In genomic region chr19:14432817-14433453, GRCh38 we compare ENCODE assay signal across 8 cellular contexts. TPM values are rescaled to one million over a fixed set of nuclear protein-coding genes. Genes with fewer than 3 reads are reported as not detected.
A peak's percentile ranks its signal among the peaks of the same experiment; 100 is the strongest.
DNase-seq lines count a peak whose midpoint lies in the region; FAIRE-seq and TF ChIP-seq lines count a peak whose summit lies in the region.

PKN1 (plus strand) TSS chr19:14433306; CDS start chr19:14433522, 216 bp downstream.

- no peaks in the 10 kb centered on the region for H3K79me2 ChIP-seq in keratinocyte (ENCODE audit: control insufficient read depth, insufficient read depth, low read length)

- H3K9ac ChIP-seq in keratinocyte (ENCODE audit: control insufficient read depth, extremely low read depth, insufficient read depth, low read length), result no peak within 1 kb of the TSS

- H3K27ac ChIP-seq in keratinocyte (ENCODE audit: control insufficient read depth, insufficient read depth, low read length) (no peak within 1 kb of the TSS), small intestine (ENCODE audit: low read depth in 1 of 2, low read length in 1 of 2) (peak within 1 kb of the TSS; percentile 36 to 59)

- H3K4me1 Mint-ChIP-seq in T-helper 2 cell treated with Interferon-gamma antibody and Interleukin-4, amounts not matched to agents 5 μg/mL and 100 μg/mL, for 36 hours (ENCODE audit: low read depth), result peaks cover 21% of the 10 kb centered on the region

- no peak for FAIRE-seq in keratinocyte (lab: Jason Lieb, UNC)
- no peak for FAIRE-seq in small intestine (lab: Jason Lieb, UNC)

- TF ChIP-seq CTCF in cardiac fibroblast (IDR thresholded peaks at IDR 0.05; ENCODE audit: low read depth, low read length) (no peak), keratinocyte (optimal IDR thresholded peaks at IDR 0.05 in 1 of 3, IDR thresholded peaks at IDR 0.05 in 1 of 3, conservative IDR thresholded peaks at IDR 0.05 in 1 of 3; ENCODE audit: extremely low read depth in 1 of 3, insufficient read depth in 2 of 3, low read length in 3 of 3) (no peak)

- no peaks in the 10 kb centered on the region for H4K20me1 ChIP-seq in keratinocyte (ENCODE audit: control insufficient read depth, extremely low read depth, insufficient read depth, low read length)

- H3K9me3 Mint-ChIP-seq in T-helper 2 cell treated with Interferon-gamma antibody and Interleukin-4, amounts not matched to agents 5 μg/mL and 100 μg/mL, for 36 hours, result no peaks in the 10 kb centered on the region

- H3K36me3 ChIP-seq in keratinocyte (ENCODE audit: control insufficient read depth in 2 of 2, extremely low read depth in 1 of 2, insufficient read depth in 2 of 2, low read length in 2 of 2) (no peaks in the 10 kb centered on the region), small intestine (ENCODE audit: control insufficient read depth in 2 of 2, insufficient read depth in 2 of 2, low read length in 2 of 2) (no peaks in the 10 kb centered on the region)

- WGBS in small intestine, 3 donors, result 2 to 5% (median 3%) methylated on average over 34 to 70 of the region's 70 CpGs

- peak within 1 kb of the TSS; percentile 27 for H3K4me2 ChIP-seq in keratinocyte (ENCODE audit: control insufficient read depth, extremely low read depth, insufficient read depth, low read depth, low read length)

- H3K36me3 Mint-ChIP-seq in T-helper 2 cell treated with Interferon-gamma antibody and Interleukin-4, amounts not matched to agents 5 μg/mL and 100 μg/mL, for 36 hours (ENCODE audit: low read depth), result peaks cover 8% of the 10 kb centered on the region

- peak within 1 kb of the TSS; percentile 75 for H3K4me3 ChIP-seq in Jurkat, Clone E6-1 (ENCODE audit: low read length)
- peak within 1 kb of the TSS; percentile 76 to 80 for H3K4me3 ChIP-seq in cardiac fibroblast (replicated peaks in 1 of 2; ENCODE audit: low read depth in 2 of 2, low read length in 2 of 2)
- H3K4me3 ChIP-seq in keratinocyte (ENCODE audit: control insufficient read depth in 2 of 3, extremely low read depth in 1 of 3, insufficient read depth in 2 of 3, low read depth in 1 of 3, low read length in 3 of 3), result peak within 1 kb of the TSS; percentile 13 to 44 (median 26)
- H3K4me3 ChIP-seq in small intestine (ENCODE audit: low read depth in 1 of 2, low read length in 2 of 2), result peak within 1 kb of the TSS; percentile 77 to 81

- H3K9me1 ChIP-seq in keratinocyte (ENCODE audit: control insufficient read depth, extremely low read depth, insufficient read depth, low read length), result no peaks in the 10 kb centered on the region

- H3K27me3 Mint-ChIP-seq in T-helper 2 cell treated with Interferon-gamma antibody and Interleukin-4, amounts not matched to agents 5 μg/mL and 100 μg/mL, for 36 hours (ENCODE audit: low read depth), result peaks cover 7% of the 10 kb centered on the region

- H3K4me1 ChIP-seq in keratinocyte (ENCODE audit: control insufficient read depth, extremely low read depth, insufficient read depth, low read length) (no peaks in the 10 kb centered on the region), small intestine (ENCODE audit: control insufficient read depth in 2 of 2, insufficient read depth in 1 of 2, low read depth in 1 of 2, low read length in 1 of 2) (no peaks in the 10 kb centered on the region)

- dilution Hi-C loops in keratinocyte (cut with MboI; ENCODE audit: extremely low pct_ligation_motif_present, low sequenced_read_pairs), result no loop called here

- peak within 1 kb of the TSS; percentile 88 for H3K27ac Mint-ChIP-seq in T-helper 2 cell treated with Interferon-gamma antibody and Interleukin-4, amounts not matched to agents 5 μg/mL and 100 μg/mL, for 36 hours

- H2AFZ ChIP-seq in keratinocyte (ENCODE audit: control insufficient read depth, low read length), result no peak within 1 kb of the TSS

- H3K27me3 ChIP-seq in keratinocyte (ENCODE audit: control insufficient read depth, extremely low read depth, insufficient read depth, low read length) (peaks cover 23% of the 10 kb centered on the region), small intestine (ENCODE audit: control insufficient read depth in 2 of 2, insufficient read depth in 2 of 2, low read length in 2 of 2) (no peaks in the 10 kb centered on the region)

- peak within 1 kb of the TSS; percentile 87 for H3K4me3 Mint-ChIP-seq in T-helper 2 cell treated with Interferon-gamma antibody and Interleukin-4, amounts not matched to agents 5 μg/mL and 100 μg/mL, for 36 hours

- H3K9me3 ChIP-seq in keratinocyte (ENCODE audit: control insufficient read depth, low read depth, low read length) (no peaks in the 10 kb centered on the region), small intestine (ENCODE audit: control insufficient read depth, low read depth) (no peaks in the 10 kb centered on the region)

- DNase-seq in NCI-H524 (lab: John Stamatoyannopoulos, UW), result peak; percentile 33 to 68
- DNase-seq in NCI-H524 treated with DMSO at 0.1 percent for 48 hours (lab: John Stamatoyannopoulos, UW), result no peak
- no peak for DNase-seq in Jurkat, Clone E6-1 (ENCODE audit: low read depth, low spot score)
- peak; percentile 62 for DNase-seq in T-helper 2 cell treated with Interferon-gamma antibody and Interleukin-4, amounts not matched to agents 5 μg/mL and 100 μg/mL, for 36 hours (ENCODE audit: low spot score)
- DNase-seq in cardiac fibroblast (ENCODE audit: low read depth in 2 of 2), result peak in 1 of 2 donors; percentile 50
- no peak for DNase-seq in keratinocyte (ENCODE audit: low read depth, low spot score)
- no peak for DNase-seq in small intestine
- DNase-seq in NK-92 (lab: John Stamatoyannopoulos, UW; ENCODE audit: unreplicated experiment), result no peak

RNA-seq across cellular contexts. Expression of gene PKN1, which starts in this region (rescaled TPM):
- 152 TPM for polyA plus RNA-seq in Jurkat, Clone E6-1 (2012; ENCODE audit: insufficient read depth, insufficient read length)
- 0.62 to 1.1 TPM (median 0.79 TPM) in 3 replicates for polyA plus RNA-seq in keratinocyte
- polyA plus RNA-seq in keratinocyte (2011; ENCODE audit: low read depth), result 3.2 TPM
- polyA plus RNA-seq in keratinocyte (2011; cell fraction: cytosol; rRNA removed), result 0.55 and 1.1 TPM in 2 replicates
- polyA plus RNA-seq in keratinocyte (2011; cell fraction: nucleus; rRNA removed), result 0.62 and 1.0 TPM in 2 replicates
- polyA plus RNA-seq in keratinocyte (2012; ENCODE audit: low replicate concordance), result 1.8 and 2.2 TPM in 2 replicates
- 1.9 to 5.7 TPM (median 3.1 TPM) in 3 replicates for polyA minus RNA-seq in keratinocyte
- 3.8 TPM for polyA minus RNA-seq in keratinocyte (2011; cell fraction: cytosol; rRNA and poly(A)+ RNA removed)
- 0.95 and 1.2 TPM in 2 replicates for polyA minus RNA-seq in keratinocyte (2011; cell fraction: nucleus; rRNA and poly(A)+ RNA removed)
- polyA plus RNA-seq in small intestine, result 10 to 100 TPM in 2 of 3 donors, 1 to 10 TPM in 1; 8.9 to 35.0 (median 27.8) TPM

Comparison
In these comparisons a context has a peak if more than half of its experiments do, and no peak if none do; other contexts are left out.
1. DNase-seq: peak in NCI-H524 (2 of 2) and T-helper 2 cell treated with Interferon-gamma antibody and Interleukin-4, amounts not matched to agents 5 μg/mL and 100 μg/mL, for 36 hours (single experiment); none in NCI-H524 treated with DMSO at 0.1 percent for 48 hours (single experiment), Jurkat, Clone E6-1 (single experiment), keratinocyte (single experiment), small intestine (single experiment) and NK-92 (single experiment).
2. H3K4me3 ChIP-seq: peak in every context shown above with its lines; median percentile 79 in small intestine; 78 in cardiac fibroblast; 75 in Jurkat, Clone E6-1; 26 in keratinocyte.